ENCODE assay signal across 9 cellular contexts in the genomic region with DNA sequence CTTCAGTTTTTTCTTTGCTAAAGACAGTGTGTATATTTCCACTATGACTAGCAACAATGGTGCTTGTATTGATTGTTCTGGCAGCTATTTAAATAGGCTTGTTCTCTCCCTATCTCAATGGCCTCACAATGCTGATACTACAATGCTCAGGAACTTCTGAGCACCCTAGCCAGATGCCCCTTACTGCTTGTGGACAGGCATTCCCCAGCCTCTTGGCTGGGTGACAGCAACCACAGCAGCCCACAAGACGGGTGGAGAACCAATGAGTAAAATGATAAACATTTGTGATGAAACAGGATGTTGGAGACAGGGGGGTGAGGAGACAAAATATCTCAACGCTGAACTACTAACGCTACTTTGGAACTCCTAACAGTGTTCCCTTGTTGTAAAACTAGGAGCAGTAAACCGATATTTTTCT. TPM values are rescaled to one million over a fixed set of nuclear protein-coding genes. Genes with fewer than 3 reads are reported as not detected.
DNase-seq lines count a peak whose midpoint lies in the region; ATAC-seq, FAIRE-seq and TF ChIP-seq lines count a peak whose summit lies in the region.
"Had no signal": no experiment of that assay in that cellular context is flagged by ENCODE, and none has a peak within 500 bp of the region (broad histone marks: within the 10 kb centered on the region; RNA-seq: fewer than 3 reads in every experiment).

No MANE protein-coding gene starts in this region.

- H4K20me1 ChIP-seq in GM23248 (ENCODE audit: insufficient read depth): no peaks in the 10 kb centered on the region

- peak overlapping the region; percentile 95 for H3K27ac ChIP-seq in GM23248
- peak overlapping the region; percentile 56 for H3K27ac ChIP-seq in KOPT-K1 (ENCODE audit: low read depth, low read length, poor library complexity, severe bottlenecking)
- no peak overlapping the region for H3K27ac ChIP-seq in coronary artery
- H3K27ac ChIP-seq in thyroid gland: no peak overlapping the region

- H3F3A ChIP-seq in GM23248 (ENCODE audit: insufficient read depth): peaks cover 39% of the 10 kb centered on the region

- no peak for FAIRE-seq in D721Med (lab: Jason Lieb, UNC)
- FAIRE-seq: TTC549 had no signal

- in situ Hi-C loops in GM23248 (cut with MboI): no loop called here

- H3K4me1 ChIP-seq in GM23248 (ENCODE audit: insufficient read depth) (peaks cover 47% of the 10 kb centered on the region), thyroid gland (peaks cover 6 to 9% of the 10 kb centered on the region in 2 donors)

- H3K27me3 ChIP-seq in GM23248 (replicated peaks; ENCODE audit: insufficient read depth) (no peaks in the 10 kb centered on the region), thyroid gland (no peaks in the 10 kb centered on the region)

- 0 out of 2 replicates have a peak, but pooled peaks cover 5% of the 10 kb centered on the region for H3K36me3 ChIP-seq in GM23248 (ENCODE audit: low read depth)
- 0 out of 2 replicates have a peak, but pooled peaks cover 4% of the 10 kb centered on the region for H3K36me3 ChIP-seq in KOPT-K1 (ENCODE audit: insufficient read depth, low read length)
- H3K36me3 ChIP-seq in thyroid gland: no peaks in the 10 kb centered on the region

- peak overlapping the region; percentile 81 for H3K9ac ChIP-seq in GM23248

- TF ChIP-seq CTCF in coronary artery (IDR thresholded peaks at IDR 0.05) (no peak), thyroid gland (IDR thresholded peaks at IDR 0.05) (no peak), D721Med (IDR thresholded peaks at IDR 0.05; ENCODE audit: insufficient read depth, missing control alignments) (no peak)

- TF ChIP-seq POLR2A in thyroid gland (IDR thresholded peaks at IDR 0.05): peak in 1 of 2 donors; percentile 11

- no peaks in the 10 kb centered on the region for H3K9me2 ChIP-seq in GM23248 (ENCODE audit: insufficient read depth)

- peak overlapping the region; percentile 89 for H3K4me2 ChIP-seq in GM23248 (ENCODE audit: unreplicated experiment)

- intact Hi-C loops in thyroid gland (cut with DNase I): no loop called here

- peak overlapping the region; percentile 64 for H3K4me3 ChIP-seq in GM23248
- H3K4me3 ChIP-seq in coronary artery: peak overlapping the region; percentile 12
- no peak overlapping the region for H3K4me3 ChIP-seq in thyroid gland (replicated peaks in 1 of 3)

- H2AFZ ChIP-seq in GM23248: peak overlapping the region; percentile 19

- peaks cover 91% of the 10 kb centered on the region for H3K79me2 ChIP-seq in GM23248 (ENCODE audit: insufficient read depth)

- peak; percentile 52 to 63 for ATAC-seq in activated CD4-positive, CD25-positive, alpha-beta regulatory T cell treated with anti-CD3 and anti-CD28 coated beads, Interleukin-2, amount 50 U/mL, for 24 hours

- WGBS in GM23248 (ENCODE audit: low coverage in 1 of 2, low lambda C conversion rate in 2 of 2, missing lambda C conversion rate in 2 of 2), 2 experiments: 0% methylated on average over 4 of the region's 4 CpGs
- WGBS in thyroid gland, 2 donors: 60 to 70% methylated on average over 4 of the region's 4 CpGs

- H3K9me3 ChIP-seq in GM23248 (ENCODE audit: low read depth): no peaks in the 10 kb centered on the region
- H3K9me3 ChIP-seq in KOPT-K1 (ENCODE audit: insufficient read depth, low read length, poor library complexity, severe bottlenecking): no peaks in the 10 kb centered on the region
- no peaks in the 10 kb centered on the region for H3K9me3 ChIP-seq in thyroid gland

- peak; percentile 61 for DNase-seq in DMS79 (lab: John Stamatoyannopoulos, UW)
- peak; percentile 94 for DNase-seq in GM23248
- DNase-seq in coronary artery (ENCODE audit: low spot score): no peak
- DNase-seq in mucosa of gallbladder (ENCODE audit: low spot score): peak; percentile 55
- peak; percentile 23 to 36 for DNase-seq in thyroid gland
- no peak for DNase-seq in D721Med (ENCODE audit: insufficient read length, low spot score)

RNA-seq across cellular contexts. Expression of a gene that starts 42.3 kb away (rescaled TPM):
- total RNA-seq in GM23248 (2014; rRNA removed; shearing (Covaris generic)): 15.0 and 21.0 TPM in 2 replicates
- polyA plus RNA-seq in GM23248 (2016; fragmentation: Nextera tagmentation; extraction: Ambion mirVana): 6.8 and 8.3 TPM in 2 replicates
- total RNA-seq in mucosa of gallbladder (16.5 TPM), thyroid gland (10 to 100 TPM; 23.3 to 41.8 (median 26.4) TPM)

Comparison
In these comparisons a context has a peak if more than half of its experiments do, and no peak if none do; other contexts are left out.
1. DNase-seq: peak in DMS79 (single experiment), GM23248 (single experiment), mucosa of gallbladder (single experiment) and thyroid gland (2 of 2); none in coronary artery (single experiment) and D721Med (single experiment).
2. H3K27ac ChIP-seq: peak in GM23248 (single experiment) and KOPT-K1 (single experiment); none in coronary artery (0 of 2) and thyroid gland (0 of 3).
3. H3K4me3 ChIP-seq: peak in GM23248 (single experiment) and coronary artery (single experiment); none in thyroid gland (0 of 3).